In genomic region chr2:37672870-37673184, GRCh38 we compare ENCODE assay signal across 1 cellular context.
TF ChIP-seq lines count a peak whose summit lies in the region.

No MANE protein-coding gene starts in this region.

TF ChIP-seq in K562, 482 proteins besides CTCF, POLR2A, EP300 and RAD21 (continued from another document):
- no peak for TF ChIP-seq ZNF609 (CRISPR knock-in tag; IDR thresholded peaks at IDR 0.05; ENCODE audit: borderline replicate concordance)
- TF ChIP-seq ZNF318 (IDR thresholded peaks at IDR 0.05; ENCODE audit: borderline replicate concordance in 1 of 2, low read depth in 1 of 2): no peak
- TF ChIP-seq CHAMP1 (IDR thresholded peaks at IDR 0.05): 0 out of 2 replicates have a peak, but pooled peaks have one; percentile 22
- no peak for TF ChIP-seq SMARCA4 (IDR thresholded peaks at IDR 0.05)
- no peak for TF ChIP-seq ATF1 (CRISPR knock-in tag; IDR thresholded peaks at IDR 0.05)
- TF ChIP-seq ATF1 (tag; IDR thresholded peaks at IDR 0.05): no peak
- no peak for TF ChIP-seq IFI16 (CRISPR knock-in tag; IDR thresholded peaks at IDR 0.05)
- TF ChIP-seq ZNF232 (CRISPR knock-in tag; IDR thresholded peaks at IDR 0.05): no peak
- no peak for TF ChIP-seq NCOA6 (IDR thresholded peaks at IDR 0.05)
- no peak for TF ChIP-seq NR2C2 (CRISPR knock-in tag; IDR thresholded peaks at IDR 0.05)
- TF ChIP-seq NR2C2 (tag; IDR thresholded peaks at IDR 0.05): peak; percentile 33; the same call in 1 of the 2 replicates
- TF ChIP-seq ZNF316 (IDR thresholded peaks at IDR 0.05): no peak
- no peak for TF ChIP-seq HOMEZ (CRISPR knock-in tag; IDR thresholded peaks at IDR 0.05)
- no peak for TF ChIP-seq MBD2 (IDR thresholded peaks at IDR 0.05; ENCODE audit: borderline replicate concordance, low read depth)
- TF ChIP-seq SNAPC5 (CRISPR knock-in tag; IDR thresholded peaks at IDR 0.05): no peak
- no peak for TF ChIP-seq RBM25 (IDR thresholded peaks at IDR 0.05; ENCODE audit: low read depth, low read length, severe bottlenecking)
- TF ChIP-seq XRCC4 (IDR thresholded peaks at IDR 0.05; ENCODE audit: extremely low read depth, insufficient read depth, insufficient read length): no peak
- TF ChIP-seq PTBP1 (IDR thresholded peaks at IDR 0.05; ENCODE audit: low read depth, low read length): no peak
TF ChIP-seq in K562: peak in this region for 3.
